22 cellular contexts compared by ENCODE assay signal in the genomic region with DNA sequence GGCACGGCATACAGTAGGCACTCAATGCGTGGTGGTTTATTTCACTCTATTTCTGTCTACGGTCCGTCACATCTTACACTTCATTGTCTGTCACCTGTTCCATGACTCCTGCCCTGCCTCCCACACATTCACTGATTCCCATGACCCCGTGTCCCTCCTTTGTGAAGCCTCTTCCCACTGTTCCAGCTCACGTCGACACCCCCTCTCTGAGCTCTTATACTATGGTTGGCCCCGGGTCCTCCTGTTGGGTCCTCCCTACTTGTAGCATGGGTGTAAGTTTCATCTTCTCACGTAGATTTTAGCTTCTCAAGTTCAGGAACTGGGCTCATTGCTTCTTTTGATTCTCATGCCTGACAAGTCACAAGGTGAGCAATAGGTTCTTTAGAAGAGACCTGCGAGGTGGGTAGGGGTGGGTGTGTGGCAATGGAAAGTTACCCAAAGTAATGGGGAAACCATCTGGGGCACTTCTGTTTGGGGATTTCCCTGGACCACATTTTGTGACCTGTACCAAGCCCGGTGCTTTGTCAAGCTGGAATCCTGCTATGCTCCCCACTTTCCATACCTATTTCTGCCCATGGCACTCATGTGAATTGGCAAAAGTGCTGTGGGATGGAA. TPM values are rescaled to one million over a fixed set of nuclear protein-coding genes. Genes with fewer than 3 reads are reported as not detected.
A peak's percentile ranks its signal among the peaks of the same experiment; 100 is the strongest.
DNase-seq lines count a peak whose midpoint lies in the region; ATAC-seq, FAIRE-seq and TF ChIP-seq lines count a peak whose summit lies in the region.
"Had no signal": no experiment of that assay in that cellular context is flagged by ENCODE, and none has a peak within 500 bp of the region (broad histone marks: within the 10 kb centered on the region; RNA-seq: fewer than 3 reads in every experiment).

No MANE protein-coding gene starts in this region.

- peaks cover 52% of the 10 kb centered on the region for H3K4me1 ChIP-seq in GM12878 (ENCODE audit: control insufficient read depth, insufficient read depth, low read length)
- H3K4me1 ChIP-seq in tibial artery = no peaks in the 10 kb centered on the region
- H3K4me1 ChIP-seq in transverse colon = no peaks in the 10 kb centered on the region
- H3K4me1 ChIP-seq: colonic mucosa, testis had no signal

- H3K4me3 ChIP-seq in GM12878 (no peak overlapping the region), tibial artery (no peak overlapping the region), transverse colon (no peak overlapping the region)
- H3K4me3 ChIP-seq: colonic mucosa, testis had no signal

- no peak for TF ChIP-seq CTCF in GM12878 (IDR thresholded peaks at IDR 0.05 in 2 of 3, conservative IDR thresholded peaks at IDR 0.05 in 1 of 3; ENCODE audit: control insufficient read depth in 2 of 3, extremely low read depth in 1 of 3, insufficient read depth in 1 of 3, low read depth in 3 of 3, low read length in 3 of 3)
- TF ChIP-seq CTCF in HFFc6 (IDR thresholded peaks at IDR 0.05) = no peak
- no peak for TF ChIP-seq CTCF in tibial artery (IDR thresholded peaks at IDR 0.05)
- no peak for TF ChIP-seq CTCF in transverse colon (IDR thresholded peaks at IDR 0.05)

- H3K27me3 ChIP-seq in GM12878 (replicated peaks in 1 of 2; ENCODE audit: control insufficient read depth in 2 of 2, insufficient read depth in 2 of 2, low read length in 1 of 2) = no peaks in the 10 kb centered on the region
- H3K27me3 ChIP-seq in tibial artery = peaks cover 0 to 7% of the 10 kb centered on the region in 2 donors
- no peaks in the 10 kb centered on the region for H3K27me3 ChIP-seq in transverse colon
- H3K27me3 ChIP-seq: colonic mucosa, testis had no signal

- no peak overlapping the region for H3K9ac ChIP-seq in GM12878 (ENCODE audit: control insufficient read depth, insufficient read depth, low read length)

- peak; percentile 74 for DNase-seq in activated CD4-positive, alpha-beta T cell treated with anti-CD3 and anti-CD28 coated beads for 36 hours
- no peak for DNase-seq in activated CD4-positive, alpha-beta T cell treated with anti-CD3 and anti-CD28 coated beads for 1 hour
- no peak for DNase-seq in T-helper 17 cell
- DNase-seq in GM12878 (ENCODE audit: low read depth, low spot score) = no peak
- DNase-seq in stimulated activated CD4-positive, alpha-beta T cell treated with anti-CD3 and anti-CD28 coated beads, TNF-alpha, amount 100 ng/mL, for 24 hours (ENCODE audit: low read depth in 3 of 3) = peak in 2 of 3 experiments; percentile 38 to 65
- no peak for DNase-seq in HFFc6
- no peak for DNase-seq in tibial artery
- DNase-seq in transverse colon = no peak
- DNase-seq: aorta, colonic mucosa, EL, HCEC 1CT, immature natural killer cell, mammary epithelial cell, NCI-H1092, NCI-H2171 treated with DMSO at 0.1 percent for 48 hours, right cardiac atrium, SHP77 treated with DMSO at 0.1 percent for 48 hours, testis had no signal

- WGBS in GM12878 (ENCODE audit: insufficient coverage, insufficient replicate concordance, low lambda C conversion rate, missing lambda C conversion rate) = 36% methylated on average over 11 of the region's 11 CpGs
- WGBS in transverse colon (ENCODE audit: low coverage in 1 of 2), 2 donors = 73 to 88% methylated on average over 2 to 11 of the region's 11 CpGs

- peak overlapping the region; percentile 52 for H3K4me2 ChIP-seq in GM12878 (ENCODE audit: control insufficient read depth, insufficient read depth)

- peak overlapping the region; percentile 53 for H2AFZ ChIP-seq in GM12878 (ENCODE audit: control insufficient read depth, low read depth, low read length)

- CTCF ChIA-PET in activated CD4-positive, alpha-beta T cell treated with anti-CD3 and anti-CD28 coated beads for 36 hours (lab: Charles Lee) = interaction anchor here (0.6 to 2.1 kb wide), 14 partner anchors 8 to 686 kb away, joined by 3 to 11 read pairs (median 5); a partner anchor contains a TSS
- CTCF ChIA-PET in GM12878 (lab: Yijun Ruan, JAX) = interaction anchor here (0.6 to 18.5 kb wide), 13 partner anchors 9 to 188 kb away, joined by 3 to 805 read pairs (median 6); a partner anchor contains a TSS

- in situ Hi-C loops in GM12878 (cut with MboI) = no loop called here
- in situ Hi-C loops in transverse colon (cut with MboI; ENCODE audit: low pct_ligation_motif_present in 1 of 4, low pct_unique_long_range_greater_than_20kb in 1 of 4, low sequenced_read_pairs in 3 of 4) = no loop called here

- H3K27ac Mint-ChIP-seq in activated CD4-positive, alpha-beta T cell treated with anti-CD3 and anti-CD28 coated beads for 36 hours = peak overlapping the region; percentile 65
- H3K27ac Mint-ChIP-seq in T-helper 17 cell (peak overlapping the region; percentile 41), HFFc6 (no peak overlapping the region)
- H3K27ac Mint-ChIP-seq: immature natural killer cell had no signal

- intact Hi-C loops in activated CD4-positive, alpha-beta T cell treated with anti-CD3 and anti-CD28 coated beads for 36 hours (cut with DNase I, micrococcal nuclease) = loop anchor here (1.0 kb wide), 2 partner anchors 9 to 10 kb away; no protein-coding TSS in a partner anchor
- intact Hi-C loops in GM12878 (cut with micrococcal nuclease; ENCODE audit: unreplicated experiment) = no loop called here
- intact Hi-C loops in tibial artery (cut with DNase I; ENCODE audit: low total_unique reads) = no loop called here
- intact Hi-C loops in transverse colon (cut with DNase I; ENCODE audit: low total_unique reads) = no loop called here

- peaks cover 68% of the 10 kb centered on the region for H3K4me1 Mint-ChIP-seq in activated CD4-positive, alpha-beta T cell treated with anti-CD3 and anti-CD28 coated beads for 36 hours
- H3K4me1 Mint-ChIP-seq in T-helper 17 cell (peaks cover 39% of the 10 kb centered on the region), HFFc6 (ENCODE audit: low read depth) (peaks cover 23% of the 10 kb centered on the region)

- peak in 1 of 2 experiments; percentile 24; a peak in 1 of 4 replicates for TF ChIP-seq EP300 in GM12878 (IDR thresholded peaks at IDR 0.05; ENCODE audit: borderline replicate concordance in 1 of 2, control insufficient read depth in 1 of 2, low read depth in 2 of 2, low read length in 2 of 2)
- TF ChIP-seq EP300 in transverse colon (IDR thresholded peaks at IDR 0.05; ENCODE audit: low read depth) = no peak

- H3K9me3 ChIP-seq in T-helper 17 cell (ENCODE audit: control insufficient read depth, low read length, poor library complexity, severe bottlenecking) = no peaks in the 10 kb centered on the region
- no peaks in the 10 kb centered on the region for H3K9me3 ChIP-seq in GM12878 (replicated peaks; ENCODE audit: control insufficient read depth, insufficient read depth, low read length)
- H3K9me3 ChIP-seq in tibial artery = no peaks in the 10 kb centered on the region
- H3K9me3 ChIP-seq in transverse colon = no peaks in the 10 kb centered on the region
- H3K9me3 ChIP-seq: colonic mucosa, testis had no signal

- peaks cover 1% of the 10 kb centered on the region for H3K79me2 ChIP-seq in GM12878 (ENCODE audit: control insufficient read depth, insufficient read depth, low read length)

- H3K27ac ChIP-seq in GM12878 (ENCODE audit: control insufficient read depth, insufficient read depth) = no peak overlapping the region; the same call in 1 of the 2 replicates
- no peak overlapping the region for H3K27ac ChIP-seq in tibial artery
- no peak overlapping the region for H3K27ac ChIP-seq in transverse colon
- H3K27ac ChIP-seq: colonic mucosa, testis had no signal

- H3K9me3 Mint-ChIP-seq in activated CD4-positive, alpha-beta T cell treated with anti-CD3 and anti-CD28 coated beads for 36 hours (ENCODE audit: low read depth) = no peaks in the 10 kb centered on the region
- no peaks in the 10 kb centered on the region for H3K9me3 Mint-ChIP-seq in HFFc6
- H3K9me3 Mint-ChIP-seq: CD14-positive monocyte, immature natural killer cell had no signal

- no peaks in the 10 kb centered on the region for H3K36me3 Mint-ChIP-seq in activated CD4-positive, alpha-beta T cell treated with anti-CD3 and anti-CD28 coated beads for 36 hours (ENCODE audit: low read depth)
- H3K36me3 Mint-ChIP-seq in T-helper 17 cell (ENCODE audit: low read depth) (no peaks in the 10 kb centered on the region), HFFc6 (ENCODE audit: low read depth) (no peaks in the 10 kb centered on the region)
- H3K36me3 Mint-ChIP-seq: CD14-positive monocyte, immature natural killer cell had no signal

- no TSS peak for BruUV-seq in GM12878 (replicated peaks; lab: Mats Ljungman, UMichigan)

- POLR2A ChIA-PET in activated CD4-positive, alpha-beta T cell treated with anti-CD3 and anti-CD28 coated beads for 36 hours (lab: Charles Lee) = interaction anchor here (0.6 to 1.3 kb wide), 5 partner anchors 9 to 27 kb away, joined by 3 to 7 read pairs (median 4); no protein-coding TSS in a partner anchor
- POLR2A ChIA-PET in GM12878 (lab: Charles Lee) = interaction anchor here (0.5 to 2.6 kb wide), 9 partner anchors 9 to 132 kb away, joined by 3 to 23 read pairs (median 6); a partner anchor contains a TSS

- no peaks in the 10 kb centered on the region for H4K20me1 ChIP-seq in GM12878 (ENCODE audit: control insufficient read depth, insufficient read depth)

- SMC1A ChIA-PET in GM12878 (lab: Charles Lee; ENCODE audit: uncharacterized antibody, unreplicated experiment) = interaction anchor here (0.5 to 4.6 kb wide), 16 partner anchors 10 to 139 kb away, joined by 3 to 161 read pairs (median 6); a partner anchor contains a TSS

- RAD21 ChIA-PET in GM12878 (lab: Charles Lee; ENCODE audit: unreplicated experiment) = interaction anchor here (0.6 to 2.5 kb wide), 15 partner anchors 9 to 1509 kb away, joined by 3 to 50 read pairs (median 4); a partner anchor contains a TSS

- H3K36me3 ChIP-seq in GM12878 (ENCODE audit: control insufficient read depth in 2 of 2, insufficient read depth in 2 of 2, low read length in 1 of 2) = no peaks in the 10 kb centered on the region
- no peaks in the 10 kb centered on the region for H3K36me3 ChIP-seq in tibial artery
- no peaks in the 10 kb centered on the region for H3K36me3 ChIP-seq in transverse colon
- H3K36me3 ChIP-seq: colonic mucosa had no signal

- TF ChIP-seq RAD21 in GM12878 (IDR thresholded peaks at IDR 0.05; ENCODE audit: insufficient read depth, low read depth, low read length) = no peak

- no peak overlapping the region for H3K4me3 Mint-ChIP-seq in activated CD4-positive, alpha-beta T cell treated with anti-CD3 and anti-CD28 coated beads for 36 hours
- H3K4me3 Mint-ChIP-seq in T-helper 17 cell (peak overlapping the region; percentile 39), HFFc6 (no peak overlapping the region)
- H3K4me3 Mint-ChIP-seq: CD14-positive monocyte, immature natural killer cell had no signal

- peak; percentile 59 for ATAC-seq in activated CD4-positive, alpha-beta T cell treated with anti-CD3 and anti-CD28 coated beads for 36 hours
- ATAC-seq in T-helper 17 cell = peak; percentile 51
- ATAC-seq in GM12878 = no peak
- ATAC-seq: right cardiac atrium had no signal

- peaks cover 13% of the 10 kb centered on the region for H3K27me3 Mint-ChIP-seq in activated CD4-positive, alpha-beta T cell treated with anti-CD3 and anti-CD28 coated beads for 36 hours
- H3K27me3 Mint-ChIP-seq in T-helper 17 cell (no peaks in the 10 kb centered on the region), HFFc6 (ENCODE audit: insufficient read depth) (peaks cover 3% of the 10 kb centered on the region)

- no peak for FAIRE-seq in GM12878 (lab: Jason Lieb, UNC)
- FAIRE-seq: A204.1 had no signal

- TF ChIP-seq POLR2A in GM12878 (IDR thresholded peaks at IDR 0.05; ENCODE audit: low read depth, low read length) (no peak), transverse colon (IDR thresholded peaks at IDR 0.05) (no peak)

RNA-seq across cellular contexts. Expression of a gene that starts 22.1 kb away (rescaled TPM):
- total RNA-seq in activated CD4-positive, alpha-beta T cell treated with anti-CD3 and anti-CD28 coated beads for 36 hours = 1 to 10 TPM; 1.3 to 1.6 TPM
- total RNA-seq in T-helper 17 cell (under 1 TPM; 0.20 to 0.76 TPM), GM12878 (2014; rRNA removed) (1.0 and 1.1 TPM in 2 replicates), GM12878 (2014; rRNA removed; fragmentation: Illumina TruSeq; extraction: Trizol) (1.4 and 1.6 TPM in 2 replicates), GM12878 (2021) (0.67 and 1.1 TPM in 2 replicates), transverse colon (1 to 10 TPM in 2 of 4 donors, not detected in 2; 1.6 to 4.4 TPM)
- total RNA-seq in GM12878 (2013; cell fraction: nucleolus; rRNA removed) = 1.5 and 3.6 TPM in 2 replicates
- polyA plus RNA-seq in GM12878 (2011; ENCODE audit: low read depth) = 4.4 TPM
- polyA plus RNA-seq in GM12878 (2011; rRNA removed) (5.0 and 6.3 TPM in 2 replicates), GM12878 (2014; fragmentation: Illumina TruSeq; extraction: Trizol) (1.4 and 1.8 TPM in 2 replicates), GM12878 (2014; fragmentation: Nextera tagmentation; extraction: Ambion mirVana) (1 to 10 TPM; 1.2 to 1.6 TPM), GM12878 (2014; rRNA removed) (0.92 and 1.5 TPM in 2 replicates), GM12878 (2016; fragmentation: Nextera tagmentation; extraction: Ambion mirVana) (under 1 TPM; 0.34 to 0.70 TPM)
- polyA plus RNA-seq in GM12878 (2011; cell fraction: cytosol; rRNA removed) = 3.0 and 5.2 TPM in 2 replicates
- polyA plus RNA-seq in GM12878 (2011; cell fraction: nucleus; rRNA removed) = 1.0 and 1.4 TPM in 2 replicates
- 2.8 and 5.5 TPM in 2 replicates for polyA plus RNA-seq in GM12878 (2012)
- polyA minus RNA-seq in GM12878 (2011; rRNA and poly(A)+ RNA removed) = 3.7 and 6.0 TPM in 2 replicates
- 1.1 and 2.1 TPM in 2 replicates for polyA minus RNA-seq in GM12878 (2011; cell fraction: cytosol; rRNA and poly(A)+ RNA removed)
- 4.7 and 5.2 TPM in 2 replicates for polyA minus RNA-seq in GM12878 (2011; cell fraction: nucleus; rRNA and poly(A)+ RNA removed)
- total RNA-seq in HFFc6 (2021; fragmentation: NEBNext Ultra II Directional; extraction: Animal tissue kit (Norgen Biotek cat#: 25700)) = not detected
- total RNA-seq: glomerular endothelial cell, mammary epithelial cell had no signal
- polyA plus RNA-seq: mammary epithelial cell had no signal

RNA-seq across cellular contexts. Expression of a gene that starts 23.8 kb away (rescaled TPM):
- total RNA-seq in activated CD4-positive, alpha-beta T cell treated with anti-CD3 and anti-CD28 coated beads for 36 hours = not detected
- total RNA-seq in T-helper 17 cell (not detected), GM12878 (2014; rRNA removed) (0.38 TPM in 1 of 2 replicates, not detected in the other), GM12878 (2014; rRNA removed; fragmentation: Illumina TruSeq; extraction: Trizol) (not detected in 2 replicates), GM12878 (2021) (not detected in 2 replicates), transverse colon (not detected)
- total RNA-seq in GM12878 (2013; cell fraction: nucleolus; rRNA removed) = not detected in 2 replicates
- 0.30 TPM for polyA plus RNA-seq in GM12878 (2011; ENCODE audit: low read depth)
- polyA plus RNA-seq in GM12878 (2011; rRNA removed) (0.72 and 0.73 TPM in 2 replicates), GM12878 (2014; fragmentation: Illumina TruSeq; extraction: Trizol) (0.32 TPM in 1 of 2 replicates, not detected in the other), GM12878 (2014; fragmentation: Nextera tagmentation; extraction: Ambion mirVana) (under 1 TPM; 0.27 to 0.29 TPM), GM12878 (2014; rRNA removed) (0.10 TPM in 1 of 2 replicates, not detected in the other), GM12878 (2016; fragmentation: Nextera tagmentation; extraction: Ambion mirVana) (not detected)
- polyA plus RNA-seq in GM12878 (2011; cell fraction: cytosol; rRNA removed) = 0.33 and 0.63 TPM in 2 replicates
- polyA plus RNA-seq in GM12878 (2011; cell fraction: nucleus; rRNA removed) = 0.70 and 1.2 TPM in 2 replicates
- polyA plus RNA-seq in GM12878 (2012) = 0.65 TPM in 1 of 2 replicates, not detected in the other
- 0.37 and 0.41 TPM in 2 replicates for polyA minus RNA-seq in GM12878 (2011; rRNA and poly(A)+ RNA removed)
- polyA minus RNA-seq in GM12878 (2011; cell fraction: cytosol; rRNA and poly(A)+ RNA removed) = not detected in 2 replicates
- 0.24 TPM in 1 of 2 replicates, not detected in the other for polyA minus RNA-seq in GM12878 (2011; cell fraction: nucleus; rRNA and poly(A)+ RNA removed)
- total RNA-seq in HFFc6 (2021; fragmentation: NEBNext Ultra II Directional; extraction: Animal tissue kit (Norgen Biotek cat#: 25700)) = not detected
- total RNA-seq: aorta, glomerular endothelial cell, mammary epithelial cell, right cardiac atrium, testis had no signal
- polyA plus RNA-seq: aorta, CD14-positive monocyte, immature natural killer cell, mammary epithelial cell, right cardiac atrium had no signal

Comparison
In these comparisons a context has a peak if more than half of its experiments do, and no peak if none do; other contexts are left out.
1. DNase-seq: peak in activated CD4-positive, alpha-beta T cell treated with anti-CD3 and anti-CD28 coated beads for 36 hours (single experiment) and stimulated activated CD4-positive, alpha-beta T cell treated with anti-CD3 and anti-CD28 coated beads, TNF-alpha, amount 100 ng/mL, for 24 hours (2 of 3); none in activated CD4-positive, alpha-beta T cell treated with anti-CD3 and anti-CD28 coated beads for 1 hour (single experiment), T-helper 17 cell (0 of 3), GM12878 (single experiment), HFFc6 (single experiment), tibial artery (0 of 2) and transverse colon (single experiment).
2. intact Hi-C loops: an anchor here in activated CD4-positive, alpha-beta T cell treated with anti-CD3 and anti-CD28 coated beads for 36 hours (1.0 kb wide); none called in GM12878, tibial artery and transverse colon.